ENCODE assay signal across 29 cellular contexts in the genomic region with DNA sequence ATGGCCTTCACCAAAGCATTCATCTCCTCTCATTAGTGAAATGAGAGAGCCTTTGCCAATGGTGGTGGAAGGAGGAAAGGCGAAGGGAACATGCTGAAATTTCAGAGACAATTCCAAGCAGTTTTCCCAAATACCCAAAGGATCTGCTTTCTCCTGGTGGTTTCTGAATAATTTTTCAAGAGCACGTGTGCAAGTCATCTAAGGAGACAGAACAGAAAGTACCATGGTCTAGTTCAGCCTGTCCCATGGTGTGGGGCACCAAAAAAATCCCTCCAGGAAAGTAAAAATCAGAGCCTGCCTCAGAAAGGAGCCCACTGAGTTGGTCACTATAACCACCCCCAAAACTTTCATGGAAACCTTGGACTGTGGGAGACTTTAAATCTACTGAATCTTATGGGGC.
"Had no signal": no experiment of that assay in that cellular context is flagged by ENCODE, and none has a peak within 500 bp of the region (broad histone marks: within the 10 kb centered on the region; RNA-seq: fewer than 3 reads in every experiment).

No MANE protein-coding gene starts in this region.

- ATAC-seq: activated T-cell treated with anti-CD3 and anti-CD28 coated beads, Interleukin-2, amount 50 U/mL, for 72 hours; activated T-helper 17 cell treated with anti-CD3 and anti-CD28 coated beads, Interleukin-2, amount 50 U/mL, for 72 hours; PC-3 had no signal

- H3K4me3 ChIP-seq: Peyer's patch had no signal

- DNase-seq: activated CD4-positive, alpha-beta memory T cell treated with anti-CD3 and anti-CD28 coated beads, Interleukin-2, amount 10 ng/mL, durations not matched to agents 7 days and 5 days; activated CD4-positive, alpha-beta T cell treated with anti-CD3 and anti-CD28 coated beads for 1 hour; activated CD4-positive, alpha-beta T cell treated with anti-CD3 and anti-CD28 coated beads for 48 hours; activated CD4-positive, CD25-positive, alpha-beta regulatory T cell; activated effector memory CD4-positive, alpha-beta T cell treated with anti-CD3 and anti-CD28 coated beads, Interleukin-2, amount 50 U/mL, for 16 hours; activated naive CD4-positive, alpha-beta T cell; activated naive CD4-positive, alpha-beta T cell treated with anti-CD3 and anti-CD28 coated beads, Interleukin-2, amount 50 U/mL, for 16 hours; activated naive CD8-positive, alpha-beta T cell treated with anti-CD3 and anti-CD28 coated beads for 36 hours; activated T-cell treated with anti-CD3 and anti-CD28 coated beads, Interleukin-2, amount 50 U/mL, for 1 hour; activated T-cell treated with anti-CD3 and anti-CD28 coated beads, Interleukin-2, amount 50 U/mL, for 72 hours; amniotic stem cell; aorta; brain microvascular endothelial cell; central memory CD4-positive, alpha-beta T cell; Karpas-422; KBM-7; NCI-H1105; NCI-H1417 treated with DMSO at 0.1 percent for 48 hours; NCI-H187 treated with DMSO at 0.1 percent for 48 hours; NCI-H2081; NCI-H345; NCI-H524 treated with DMSO at 0.1 percent for 48 hours; NK-92 treated with Interleukin-12 subunit alpha and Interleukin-12 subunit beta, amount 100 ng/mL, for 24 hours; PC-3; Peyer's patch; RPMI8226; T1000; WERI-Rb-1 had no signal

- H3K4me1 ChIP-seq: Peyer's patch had no signal

- H3K9me3 ChIP-seq: Peyer's patch had no signal

- H3K27me3 ChIP-seq: brain microvascular endothelial cell, Peyer's patch had no signal

- H3K27ac ChIP-seq: brain microvascular endothelial cell, Peyer's patch, WERI-Rb-1 had no signal

- H3K36me3 ChIP-seq: Peyer's patch, WERI-Rb-1 had no signal
